1 cellular context compared by ENCODE assay signal in genomic region chr3:42772670-42773408, GRCh38.
TF ChIP-seq lines count a peak whose summit lies in the region.

Gene CCDC13, minus strand, starts transcription at chr3:42773253. Its CDS starts 14,908 bp downstream, at chr3:42758345.

TF ChIP-seq in GM12878, 131 proteins besides CTCF, POLR2A, EP300 and RAD21 (continued from another document and continues in another):
- peak; percentile 100 for TF ChIP-seq MXI1 (IDR thresholded peaks at IDR 0.05; ENCODE audit: low read depth, low read length)
- no peak for TF ChIP-seq USF1 (IDR thresholded peaks at IDR 0.05; ENCODE audit: borderline replicate concordance, extremely low read length, insufficient read depth, low read depth, low read length)
- no peak; the same call in 1 of the 2 replicates for TF ChIP-seq ELK1 (IDR thresholded peaks at IDR 0.05; ENCODE audit: low read depth, low read length)
- TF ChIP-seq EED (IDR thresholded peaks at IDR 0.05; ENCODE audit: low read depth), result peak; percentile 9
- no peak for TF ChIP-seq IRF3 (IDR thresholded peaks at IDR 0.05)
- peak; percentile 98 for TF ChIP-seq CREM (IDR thresholded peaks at IDR 0.05; ENCODE audit: low read depth)
- TF ChIP-seq CUX1 (IDR thresholded peaks at IDR 0.05; ENCODE audit: insufficient replicate concordance, low read depth, low read length), result no peak
- 0 out of 2 replicates have a peak, but pooled peaks have one; percentile 62 for TF ChIP-seq ASH2L (IDR thresholded peaks at IDR 0.05; ENCODE audit: borderline replicate concordance, low read depth)
- TF ChIP-seq RCOR1 (conservative IDR thresholded peaks at IDR 0.05; ENCODE audit: low read depth, low read length), result no peak
- no peak for TF ChIP-seq ZNF384 (IDR thresholded peaks at IDR 0.05; ENCODE audit: borderline replicate concordance, low read depth, low read length)
- peak; percentile 85 for TF ChIP-seq POLR2AphosphoS5 (IDR thresholded peaks at IDR 0.05; ENCODE audit: low read length)
- TF ChIP-seq ZNF687 (IDR thresholded peaks at IDR 0.05), result peak; percentile 74; the same call in 1 of the 2 replicates
- TF ChIP-seq NFXL1 (IDR thresholded peaks at IDR 0.05; ENCODE audit: borderline replicate concordance), result no peak
- TF ChIP-seq WRNIP1 (IDR thresholded peaks at IDR 0.05; ENCODE audit: borderline replicate concordance, low read depth, low read length), result no peak
- no peak for TF ChIP-seq SMC3 (IDR thresholded peaks at IDR 0.05; ENCODE audit: borderline replicate concordance, low read length)
- peak; percentile 81 for TF ChIP-seq ATF7 (IDR thresholded peaks at IDR 0.05; ENCODE audit: low read depth)
- no peak for TF ChIP-seq SUPT20H (IDR thresholded peaks at IDR 0.05; ENCODE audit: borderline replicate concordance, control insufficient read depth, low read depth, low read length)
- TF ChIP-seq HSF1 (IDR thresholded peaks at IDR 0.05; ENCODE audit: low read depth, low read length), result 0 out of 2 replicates have a peak, but pooled peaks have one; percentile 52
- TF ChIP-seq POU2F2 (IDR thresholded peaks at IDR 0.05; ENCODE audit: borderline replicate concordance, low read depth, low read length), result peak; percentile 53; the same call in 1 of the 3 replicates
- TF ChIP-seq PKNOX1 (IDR thresholded peaks at IDR 0.05), result peak; percentile 78
- TF ChIP-seq ZSCAN29 (IDR thresholded peaks at IDR 0.05), result no peak
- no peak for TF ChIP-seq SREBF2 (IDR thresholded peaks at IDR 0.05; ENCODE audit: low read length)
- no peak for TF ChIP-seq ZBTB11 (CRISPR knock-in tag; IDR thresholded peaks at IDR 0.05)
- TF ChIP-seq SPI1 (IDR thresholded peaks at IDR 0.05; ENCODE audit: borderline replicate concordance, insufficient read depth, low read depth, low read length), result peak; percentile 87
- TF ChIP-seq LARP7 (IDR thresholded peaks at IDR 0.05), result peak; percentile 80
- no peak for TF ChIP-seq YBX1 (IDR thresholded peaks at IDR 0.05)
- 0 out of 2 replicates have a peak, but pooled peaks have one; percentile 39 for TF ChIP-seq ESRRA (IDR thresholded peaks at IDR 0.05; ENCODE audit: low read length)
- TF ChIP-seq HDAC6 (IDR thresholded peaks at IDR 0.05; ENCODE audit: unreplicated experiment), result no peak
- no peak for TF ChIP-seq RBBP5 (conservative IDR thresholded peaks at IDR 0.05)
- TF ChIP-seq CBX3 (IDR thresholded peaks at IDR 0.05; ENCODE audit: borderline replicate concordance, low read depth), result no peak
- TF ChIP-seq NBN (IDR thresholded peaks at IDR 0.05), result peak; percentile 67
- peak; percentile 81 for TF ChIP-seq DPF2 (IDR thresholded peaks at IDR 0.05)
- TF ChIP-seq E2F4 (IDR thresholded peaks at IDR 0.05; ENCODE audit: low read depth, low read length), result peak; percentile 58; the same call in 1 of the 2 replicates
- TF ChIP-seq TAF1 (IDR thresholded peaks at IDR 0.05; ENCODE audit: borderline replicate concordance, low read depth, low read length), result peak; percentile 90
- peak; percentile 92 for TF ChIP-seq YY1 (IDR thresholded peaks at IDR 0.05; ENCODE audit: low read depth, low read length)
- no peak for TF ChIP-seq MYC (IDR thresholded peaks at IDR 0.05; ENCODE audit: insufficient read depth, insufficient read length, insufficient replicate concordance, low read length, severe bottlenecking)
- TF ChIP-seq TCF12 (IDR thresholded peaks at IDR 0.05; ENCODE audit: low read depth, low read length), result 0 out of 2 replicates have a peak, but pooled peaks have one; percentile 32
- TF ChIP-seq CHD2 (IDR thresholded peaks at IDR 0.05; ENCODE audit: borderline replicate concordance, low read depth, low read length), result peak; percentile 10; the same call in 1 of the 2 replicates
- TF ChIP-seq HCFC1 (IDR thresholded peaks at IDR 0.05; ENCODE audit: low read length), result peak; percentile 63
- TF ChIP-seq STAT1 (conservative IDR thresholded peaks at IDR 0.05), result 0 out of 2 replicates have a peak, but pooled peaks have one; percentile 35
- peak; percentile 33 for TF ChIP-seq RUNX3 (IDR thresholded peaks at IDR 0.05; ENCODE audit: low read length)
- 0 out of 2 replicates have a peak, but pooled peaks have one; percentile 48 for TF ChIP-seq ZNF217 (IDR thresholded peaks at IDR 0.05)
- peak; percentile 97 for TF ChIP-seq RFX5 (IDR thresholded peaks at IDR 0.05; ENCODE audit: low read depth, low read length)
- TF ChIP-seq SP1 (IDR thresholded peaks at IDR 0.05; ENCODE audit: low read depth, low read length), result peak; percentile 28
